Comparison of ENCODE assay signal across 8 cellular contexts in genomic region chr3:45145681-45146614, GRCh38. TPM values are rescaled to one million over a fixed set of nuclear protein-coding genes. Genes with fewer than 3 reads are reported as not detected.
DNase-seq lines count a peak whose midpoint lies in the region; ATAC-seq and TF ChIP-seq lines count a peak whose summit lies in the region.

Gene CDCP1, minus strand, starts transcription at chr3:45146378. Its CDS starts 91 bp downstream, at chr3:45146287.

- DNase-seq in EL, result peak; percentile 15
- peak; percentile 58 for DNase-seq in NCI-H2029 (lab: John Stamatoyannopoulos, UW)
- DNase-seq in colonic mucosa, result peak; percentile 83
- no peak for DNase-seq in memory B cell (ENCODE audit: low spot score in 2 of 2)
- peak; percentile 83 for DNase-seq in upper lobe of right lung

- H3K4me1 ChIP-seq in colonic mucosa, result no peaks in the 10 kb centered on the region
- H3K4me1 ChIP-seq in upper lobe of right lung, result peaks cover 14% of the 10 kb centered on the region

- ATAC-seq in memory B cell (ENCODE audit: low read depth) (no peak), upper lobe of right lung (peak; percentile 95), HG02852 (IDR thresholded peaks at IDR 0.05; ENCODE audit: unreplicated experiment) (no peak), HG03354 (IDR thresholded peaks at IDR 0.05; ENCODE audit: poor library complexity, severe bottlenecking, unreplicated experiment) (no peak), GM18519 (IDR thresholded peaks at IDR 0.05; ENCODE audit: low FRiP score, unreplicated experiment) (no peak)

- no peak for TF ChIP-seq CTCF in colonic mucosa (IDR thresholded peaks at IDR 0.05)
- no peak for TF ChIP-seq CTCF in upper lobe of right lung (IDR thresholded peaks at IDR 0.05)

- peak within 1 kb of the TSS; percentile 94 to 98 for H3K9ac ChIP-seq in colonic mucosa (ENCODE audit: low read depth in 2 of 2, low read length in 2 of 2)

- H3K36me3 ChIP-seq in colonic mucosa, result no peaks in the 10 kb centered on the region
- H3K36me3 ChIP-seq in upper lobe of right lung, result no peaks in the 10 kb centered on the region

- peaks cover 4% of the 10 kb centered on the region for H3K27me3 ChIP-seq in colonic mucosa
- H3K27me3 ChIP-seq in upper lobe of right lung, result peaks cover 33% of the 10 kb centered on the region

- H3K9me3 ChIP-seq in colonic mucosa (no peaks in the 10 kb centered on the region), upper lobe of right lung (no peaks in the 10 kb centered on the region)

- H3K4me1 Mint-ChIP-seq in memory B cell, result peaks cover 8% of the 10 kb centered on the region

- H3K36me3 Mint-ChIP-seq in memory B cell, result no peaks in the 10 kb centered on the region

- H3K4me3 ChIP-seq in colonic mucosa (peak within 1 kb of the TSS; percentile 58), upper lobe of right lung (peak within 1 kb of the TSS; percentile 57)

- intact Hi-C loops in colonic mucosa (cut with DNase I) (no loop called here), upper lobe of right lung (cut with DNase I) (no loop called here)

- H3K27ac ChIP-seq in colonic mucosa (peak within 1 kb of the TSS; percentile 87), upper lobe of right lung (peak within 1 kb of the TSS; percentile 63)

- H3K27ac Mint-ChIP-seq in memory B cell, result no peak within 1 kb of the TSS

- H3K27me3 Mint-ChIP-seq in memory B cell, result peaks cover 33% of the 10 kb centered on the region

- peaks cover 8% of the 10 kb centered on the region for H3K9me3 Mint-ChIP-seq in memory B cell

- peak within 1 kb of the TSS; percentile 86 for H3K4me3 Mint-ChIP-seq in memory B cell

RNA-seq across cellular contexts. Expression of gene CDCP1, which starts in this region (rescaled TPM):
- total RNA-seq in colonic mucosa (100 to 1,000 TPM in 1 of 2 donors, 10 to 100 TPM in 1; 84.5 to 107 TPM), upper lobe of right lung (19.1 TPM)

Comparison
In these comparisons a context has a peak if more than half of its experiments do, and no peak if none do; other contexts are left out.
1. DNase-seq: peak in EL (single experiment), NCI-H2029 (single experiment), colonic mucosa (single experiment) and upper lobe of right lung (single experiment); none in memory B cell (0 of 2).